Comparison of ENCODE assay signal across 37 cellular contexts in genomic region chr6:169041078-169041477, GRCh38.
"Had no signal": no experiment of that assay in that cellular context is flagged by ENCODE, and none has a peak within 500 bp of the region (broad histone marks: within the 10 kb centered on the region; RNA-seq: fewer than 3 reads in every experiment).

No MANE protein-coding gene starts in this region.

- H3K9me3 Mint-ChIP-seq: activated CD4-positive, alpha-beta T cell treated with anti-CD3 and anti-CD28 coated beads, Interleukin-2, amount 10 ng/mL, durations not matched to agents 24 days and 14 days; T-helper 1 cell treated with Interleukin-12 subunit alpha and Interleukin-12 subunit beta and Interleukin-4 antibody, amounts not matched to agents 30 μg/mL and 1 μg/mL, for 36 hours had no signal

- FAIRE-seq: astrocyte, TTC549 had no signal

- H3K36me3 Mint-ChIP-seq: activated CD4-positive, alpha-beta memory T cell treated with anti-CD3 and anti-CD28 coated beads for 36 hours; activated naive CD8-positive, alpha-beta T cell treated with anti-CD3 and anti-CD28 coated beads for 36 hours had no signal

- H3K9me3 ChIP-seq: adrenal gland had no signal

- ATAC-seq: activated CD8-positive, alpha-beta T cell treated with anti-CD3 and anti-CD28 coated beads for 36 hours; activated naive CD4-positive, alpha-beta T cell treated with anti-CD3 and anti-CD28 coated beads, Interleukin-2, amount 50 U/mL, for 72 hours; activated T-cell treated with anti-CD3 and anti-CD28 coated beads, Interleukin-2, amount 50 U/mL, for 4 hours; activated T-cell treated with anti-CD3 and anti-CD28 coated beads, Interleukin-2, amount 50 U/mL, for 72 hours; activated T-helper 17 cell treated with anti-CD3 and anti-CD28 coated beads, Interleukin-2, amount 50 U/mL, for 72 hours; body of pancreas had no signal

- H3K27me3 Mint-ChIP-seq: activated B cell treated with CpG ODN at 0.5 μM for 24 hours; activated CD4-positive, alpha-beta memory T cell treated with anti-CD3 and anti-CD28 coated beads for 36 hours; activated CD4-positive, alpha-beta T cell treated with anti-CD3 and anti-CD28 coated beads, Interleukin-2, amount 10 ng/mL, durations not matched to agents 24 days and 14 days; activated CD8-positive, alpha-beta T cell treated with anti-CD3 and anti-CD28 coated beads for 36 hours had no signal

- H3K4me1 Mint-ChIP-seq: activated B cell treated with CpG ODN at 0.5 μM for 24 hours; activated CD4-positive, alpha-beta T cell treated with anti-CD3 and anti-CD28 coated beads, Interleukin-2, amount 10 ng/mL, durations not matched to agents 24 days and 14 days; activated naive CD8-positive, alpha-beta T cell treated with anti-CD3 and anti-CD28 coated beads for 36 hours; activated T-helper 17 cell treated with anti-CD3 and anti-CD28 coated beads, Interleukin-2, amount 50 U/mL, for 72 hours had no signal

- H3K4me3 ChIP-seq: adrenal gland, body of pancreas, breast epithelium had no signal

- H3K27me3 ChIP-seq: adrenal gland, body of pancreas, brain microvascular endothelial cell, breast epithelium had no signal

- H3K4me1 ChIP-seq: body of pancreas, breast epithelium had no signal

- DNase-seq: activated B cell treated with CpG ODN at 0.5 μM for 24 hours; activated CD4-positive, alpha-beta memory T cell treated with anti-CD3 and anti-CD28 coated beads for 36 hours; activated CD4-positive, alpha-beta T cell treated with anti-CD3 and anti-CD28 coated beads for 4 hours; activated CD4-positive, alpha-beta T cell treated with anti-CD3 and anti-CD28 coated beads, Interleukin-2, amount 50 U/mL, for 1 hour; activated CD4-positive, alpha-beta T cell treated with anti-CD3 and anti-CD28 coated beads, Interleukin-2, amount 50 U/mL, for 4 hours; activated CD4-positive, CD25-positive, alpha-beta regulatory T cell treated with anti-CD3 and anti-CD28 coated beads, Interleukin-2, amount 50 U/mL, for 72 hours; activated CD8-positive, alpha-beta memory T cell treated with anti-CD3 and anti-CD28 coated beads, Interleukin-2, amount 50 U/mL, for 4 hours; activated CD8-positive, alpha-beta T cell treated with anti-CD3 and anti-CD28 coated beads for 36 hours; activated effector memory CD4-positive, alpha-beta T cell treated with anti-CD3 and anti-CD28 coated beads, Interleukin-2, amount 50 U/mL, for 16 hours; activated gamma-delta T cell treated with Interleukin-2 at 50 U/mL for 16 hours; activated naive CD4-positive, alpha-beta T cell; activated naive CD4-positive, alpha-beta T cell treated with anti-CD3 and anti-CD28 coated beads for 36 hours; activated naive CD4-positive, alpha-beta T cell treated with anti-CD3 and anti-CD28 coated beads, Interleukin-2, amount 50 U/mL, for 16 hours; activated naive CD8-positive, alpha-beta T cell treated with anti-CD3 and anti-CD28 coated beads for 36 hours; activated T-cell treated with anti-CD3 and anti-CD28 coated beads for 4 hours; activated T-cell treated with anti-CD3 and anti-CD28 coated beads, Interleukin-2, amount 50 U/mL, for 1 hour; activated T-cell treated with anti-CD3 and anti-CD28 coated beads, Interleukin-2, amount 50 U/mL, for 4 hours; activated T-cell treated with anti-CD3 and anti-CD28 coated beads, Interleukin-2, amount 50 U/mL, for 72 hours; adrenal gland; amniotic stem cell; aorta; body of pancreas; brain microvascular endothelial cell; central memory CD4-positive, alpha-beta T cell; T-helper 1 cell; T-helper 2 cell; T-helper 9 cell had no signal

- H3K4me3 Mint-ChIP-seq: activated B cell treated with CpG ODN at 0.5 μM for 24 hours; activated CD4-positive, alpha-beta memory T cell treated with anti-CD3 and anti-CD28 coated beads for 36 hours; activated CD4-positive, alpha-beta T cell treated with anti-CD3 and anti-CD28 coated beads, Interleukin-2, amount 10 ng/mL, durations not matched to agents 24 days and 14 days; activated CD8-positive, alpha-beta T cell treated with anti-CD3 and anti-CD28 coated beads for 36 hours; activated naive CD4-positive, alpha-beta T cell treated with anti-CD3 and anti-CD28 coated beads for 36 hours; activated naive CD8-positive, alpha-beta T cell treated with anti-CD3 and anti-CD28 coated beads for 36 hours; activated T-cell treated with anti-CD3 and anti-CD28 coated beads, Interleukin-2, amount 50 U/mL, for 4 hours; activated T-cell treated with anti-CD3 and anti-CD28 coated beads, Interleukin-2, amount 50 U/mL, for 72 hours; activated T-helper 1 cell treated with anti-CD3 and anti-CD28 coated beads, Interleukin-12 subunit alpha, Interleukin-12 subunit beta, Interleukin-2, Interleukin-4 antibody, amounts not matched to agents 30 ng/mL and 10 ng/mL and 1 ng/mL, durations not matched to agents 14 hours and 24 hours and 36 hours; activated T-helper 17 cell treated with anti-CD3 and anti-CD28 coated beads, Interleukin-2, amount 50 U/mL, for 72 hours; T-helper 1 cell treated with Interleukin-12 subunit alpha and Interleukin-12 subunit beta and Interleukin-4 antibody, amounts not matched to agents 30 μg/mL and 1 μg/mL, for 36 hours; T-helper 2 cell treated with Interferon-gamma antibody and Interleukin-4, amounts not matched to agents 5 μg/mL and 100 μg/mL, for 36 hours had no signal

- H3K27ac ChIP-seq: adrenal gland, body of pancreas, brain microvascular endothelial cell, breast epithelium, VCaP had no signal

- H3K36me3 ChIP-seq: adrenal gland, brain microvascular endothelial cell, breast epithelium had no signal

- H3K27ac Mint-ChIP-seq: activated B cell treated with CpG ODN at 0.5 μM for 24 hours; activated CD4-positive, alpha-beta memory T cell treated with anti-CD3 and anti-CD28 coated beads for 36 hours; activated CD4-positive, alpha-beta T cell treated with anti-CD3 and anti-CD28 coated beads, Interleukin-2, amount 10 ng/mL, durations not matched to agents 24 days and 14 days; activated CD8-positive, alpha-beta T cell treated with anti-CD3 and anti-CD28 coated beads for 36 hours; activated naive CD4-positive, alpha-beta T cell treated with anti-CD3 and anti-CD28 coated beads for 36 hours; activated naive CD4-positive, alpha-beta T cell treated with anti-CD3 and anti-CD28 coated beads, Interleukin-2, amount 50 U/mL, for 72 hours; activated naive CD8-positive, alpha-beta T cell treated with anti-CD3 and anti-CD28 coated beads for 36 hours; activated T-helper 1 cell treated with anti-CD3 and anti-CD28 coated beads, Interleukin-12 subunit alpha, Interleukin-12 subunit beta, Interleukin-2, Interleukin-4 antibody, amounts not matched to agents 30 ng/mL and 10 ng/mL and 1 ng/mL, durations not matched to agents 14 hours and 24 hours and 36 hours; activated T-helper 17 cell treated with anti-CD3 and anti-CD28 coated beads, Interleukin-2, amount 50 U/mL, for 72 hours; T-helper 1 cell treated with Interleukin-12 subunit alpha and Interleukin-12 subunit beta and Interleukin-4 antibody, amounts not matched to agents 30 μg/mL and 1 μg/mL, for 36 hours; T-helper 2 cell treated with Interferon-gamma antibody and Interleukin-4, amounts not matched to agents 5 μg/mL and 100 μg/mL, for 36 hours had no signal
